ENCODE assay signal across 30 cellular contexts in genomic region chr6:100188754-100189153, GRCh38.
"Had no signal": no experiment of that assay in that cellular context is flagged by ENCODE, and none has a peak within 500 bp of the region (broad histone marks: within the 10 kb centered on the region; RNA-seq: fewer than 3 reads in every experiment).

No MANE protein-coding gene starts in this region.

- H3K4me1 ChIP-seq: adrenal gland, body of pancreas, esophagus muscularis mucosa, gastroesophageal sphincter had no signal

- H3K27ac ChIP-seq: adrenal gland, body of pancreas, esophagus muscularis mucosa, gastroesophageal sphincter had no signal

- H3K9me3 ChIP-seq: adrenal gland, body of pancreas, esophagus muscularis mucosa, gastroesophageal sphincter had no signal

- H3K36me3 ChIP-seq: adrenal gland, esophagus muscularis mucosa, gastroesophageal sphincter had no signal

- DNase-seq: activated CD4-positive, alpha-beta memory T cell treated with anti-CD3 and anti-CD28 coated beads for 36 hours; activated CD4-positive, alpha-beta T cell treated with anti-CD3 and anti-CD28 coated beads for 36 hours; activated CD4-positive, alpha-beta T cell treated with anti-CD3 and anti-CD28 coated beads, Interleukin-2, amount 10 ng/mL, durations not matched to agents 24 days and 14 days; activated CD4-positive, CD25-positive, alpha-beta regulatory T cell; activated CD4-positive, CD25-positive, alpha-beta regulatory T cell treated with anti-CD3 and anti-CD28 coated beads, Interleukin-2, amount 50 U/mL, for 72 hours; activated CD8-positive, alpha-beta memory T cell treated with anti-CD3 and anti-CD28 coated beads, Interleukin-2, amount 10 ng/mL, durations not matched to agents 7 days and 5 days; activated CD8-positive, alpha-beta memory T cell treated with anti-CD3 and anti-CD28 coated beads, Interleukin-2, amount 50 U/mL, for 4 hours; activated CD8-positive, alpha-beta T cell treated with anti-CD3 and anti-CD28 coated beads, Interleukin-2, amount 10 ng/mL, durations not matched to agents 7 days and 5 days; activated effector memory CD4-positive, alpha-beta T cell treated with Interleukin-2 at 50 U/mL for 16 hours; activated naive CD4-positive, alpha-beta T cell treated with anti-CD3 and anti-CD28 coated beads for 36 hours; activated naive CD8-positive, alpha-beta T cell treated with anti-CD3 and anti-CD28 coated beads for 36 hours; activated naive CD8-positive, alpha-beta T cell treated with anti-CD3 and anti-CD28 coated beads, Interleukin-2, amount 50 U/mL, for 24 hours; activated T-cell treated with anti-CD3 and anti-CD28 coated beads, Interleukin-2, amount 50 U/mL, for 1 hour; adrenal gland; amygdala; aorta; body of pancreas; caudate nucleus; cortex of kidney; dermis blood vessel endothelial cell; effector CD4-positive, alpha-beta T cell; effector memory CD8-positive, alpha-beta T cell; erythroblast; foreskin melanocyte; hippocampal formation; T-helper 17 cell; T1000 had no signal

- H3K4me3 ChIP-seq: adrenal gland, body of pancreas, esophagus muscularis mucosa, gastroesophageal sphincter had no signal

- ATAC-seq: activated CD4-positive, alpha-beta T cell treated with anti-CD3 and anti-CD28 coated beads for 36 hours; activated CD8-positive, alpha-beta memory T cell treated with anti-CD3 and anti-CD28 coated beads, Interleukin-2, amount 10 ng/mL, durations not matched to agents 7 days and 5 days; activated CD8-positive, alpha-beta T cell treated with anti-CD3 and anti-CD28 coated beads, Interleukin-2, amount 10 ng/mL, durations not matched to agents 7 days and 5 days; activated naive CD8-positive, alpha-beta T cell treated with anti-CD3 and anti-CD28 coated beads, Interleukin-2, amount 50 U/mL, for 24 hours; activated T-helper 17 cell treated with anti-CD3 and anti-CD28 coated beads, Interleukin-2, amount 50 U/mL, for 72 hours; body of pancreas; effector memory CD8-positive, alpha-beta T cell; gastroesophageal sphincter; T-helper 17 cell had no signal

- H3K27me3 ChIP-seq: adrenal gland, body of pancreas, esophagus muscularis mucosa had no signal
